Comparison of ENCODE assay signal across 32 cellular contexts in genomic region chr1:220595179-220595578, GRCh38.
"Had no signal": no experiment of that assay in that cellular context is flagged by ENCODE, and none has a peak within 500 bp of the region (broad histone marks: within the 10 kb centered on the region; RNA-seq: fewer than 3 reads in every experiment).

No MANE protein-coding gene starts in this region.

- H3K36me3 ChIP-seq: brain microvascular endothelial cell, breast epithelium had no signal

- H3K27me3 ChIP-seq: body of pancreas, brain microvascular endothelial cell, breast epithelium had no signal

- H3K27ac ChIP-seq: body of pancreas, brain microvascular endothelial cell, breast epithelium, VCaP had no signal

- H3K9me3 ChIP-seq: body of pancreas, breast epithelium had no signal

- H3K4me1 ChIP-seq: body of pancreas, breast epithelium had no signal

- H3K27ac Mint-ChIP-seq: activated CD4-positive, alpha-beta memory T cell treated with anti-CD3 and anti-CD28 coated beads, Interleukin-2, amount 10 ng/mL, durations not matched to agents 7 days and 5 days; activated CD4-positive, alpha-beta T cell treated with anti-CD3 and anti-CD28 coated beads for 36 hours; activated CD4-positive, alpha-beta T cell treated with anti-CD3 and anti-CD28 coated beads, Interleukin-2, amount 10 ng/mL, durations not matched to agents 7 days and 5 days; activated CD8-positive, alpha-beta memory T cell treated with anti-CD3 and anti-CD28 coated beads, Interleukin-2, amount 10 ng/mL, durations not matched to agents 7 days and 5 days; activated CD8-positive, alpha-beta T cell treated with anti-CD3 and anti-CD28 coated beads, Interleukin-2, amount 10 ng/mL, durations not matched to agents 7 days and 5 days; activated naive CD4-positive, alpha-beta T cell treated with anti-CD3 and anti-CD28 coated beads, Interleukin-2, amount 10 ng/mL, durations not matched to agents 7 days and 5 days; activated naive CD4-positive, alpha-beta T cell treated with anti-CD3 and anti-CD28 coated beads, Interleukin-2, amount 50 U/mL, for 24 hours; activated naive CD8-positive, alpha-beta T cell; activated naive CD8-positive, alpha-beta T cell treated with anti-CD3 and anti-CD28 coated beads, Interleukin-2, amount 10 ng/mL, durations not matched to agents 7 days and 5 days; activated naive CD8-positive, alpha-beta T cell treated with anti-CD3 and anti-CD28 coated beads, Interleukin-2, amount 50 U/mL, for 24 hours; activated T-cell treated with anti-CD3 and anti-CD28 coated beads, Interleukin-2, amount 50 U/mL, for 24 hours; activated T-helper 2 cell treated with anti-CD3 and anti-CD28 coated beads, Interferon-gamma antibody, Interleukin-2, Interleukin-4, amounts not matched to agents 10 μg/mL and 5 μg/mL and 100 μg/mL, durations not matched to agents 14 hours and 24 hours and 36 hours; T-cell; T-helper 17 cell had no signal

- H3K4me3 ChIP-seq: body of pancreas, breast epithelium had no signal

- H3K9me3 Mint-ChIP-seq: activated CD4-positive, alpha-beta memory T cell treated with anti-CD3 and anti-CD28 coated beads, Interleukin-2, amount 10 ng/mL, durations not matched to agents 7 days and 5 days; activated CD4-positive, alpha-beta T cell treated with anti-CD3 and anti-CD28 coated beads, Interleukin-2, amount 10 ng/mL, durations not matched to agents 7 days and 5 days; activated naive CD4-positive, alpha-beta T cell treated with anti-CD3 and anti-CD28 coated beads, Interleukin-2, amount 10 ng/mL, durations not matched to agents 7 days and 5 days; activated naive CD4-positive, alpha-beta T cell treated with anti-CD3 and anti-CD28 coated beads, Interleukin-2, amount 50 U/mL, for 24 hours; activated naive CD8-positive, alpha-beta T cell treated with anti-CD3 and anti-CD28 coated beads, Interleukin-2, amount 10 ng/mL, durations not matched to agents 7 days and 5 days; activated naive CD8-positive, alpha-beta T cell treated with anti-CD3 and anti-CD28 coated beads, Interleukin-2, amount 50 U/mL, for 24 hours; activated T-cell treated with anti-CD3 and anti-CD28 coated beads, Interleukin-2, amount 50 U/mL, for 24 hours; activated T-helper 2 cell treated with anti-CD3 and anti-CD28 coated beads, Interferon-gamma antibody, Interleukin-2, Interleukin-4, amounts not matched to agents 10 μg/mL and 5 μg/mL and 100 μg/mL, durations not matched to agents 14 hours and 24 hours and 36 hours had no signal

- H3K4me3 Mint-ChIP-seq: activated CD4-positive, alpha-beta memory T cell treated with anti-CD3 and anti-CD28 coated beads, Interleukin-2, amount 10 ng/mL, durations not matched to agents 7 days and 5 days; activated CD4-positive, alpha-beta T cell treated with anti-CD3 and anti-CD28 coated beads for 36 hours; activated CD4-positive, alpha-beta T cell treated with anti-CD3 and anti-CD28 coated beads, Interleukin-2, amount 10 ng/mL, durations not matched to agents 7 days and 5 days; activated CD8-positive, alpha-beta memory T cell treated with anti-CD3 and anti-CD28 coated beads, Interleukin-2, amount 10 ng/mL, durations not matched to agents 7 days and 5 days; activated CD8-positive, alpha-beta T cell treated with anti-CD3 and anti-CD28 coated beads, Interleukin-2, amount 10 ng/mL, durations not matched to agents 7 days and 5 days; activated naive CD4-positive, alpha-beta T cell treated with anti-CD3 and anti-CD28 coated beads, Interleukin-2, amount 10 ng/mL, durations not matched to agents 7 days and 5 days; activated naive CD4-positive, alpha-beta T cell treated with anti-CD3 and anti-CD28 coated beads, Interleukin-2, amount 50 U/mL, for 24 hours; activated naive CD8-positive, alpha-beta T cell; activated naive CD8-positive, alpha-beta T cell treated with anti-CD3 and anti-CD28 coated beads, Interleukin-2, amount 10 ng/mL, durations not matched to agents 7 days and 5 days; activated naive CD8-positive, alpha-beta T cell treated with anti-CD3 and anti-CD28 coated beads, Interleukin-2, amount 50 U/mL, for 24 hours; activated T-cell treated with anti-CD3 and anti-CD28 coated beads, Interleukin-2, amount 50 U/mL, for 24 hours; T-cell; T-helper 17 cell had no signal

- H3K4me1 Mint-ChIP-seq: activated CD4-positive, alpha-beta memory T cell treated with anti-CD3 and anti-CD28 coated beads, Interleukin-2, amount 10 ng/mL, durations not matched to agents 7 days and 5 days; activated CD4-positive, alpha-beta T cell treated with anti-CD3 and anti-CD28 coated beads for 36 hours; activated CD4-positive, alpha-beta T cell treated with anti-CD3 and anti-CD28 coated beads, Interleukin-2, amount 10 ng/mL, durations not matched to agents 7 days and 5 days; activated CD8-positive, alpha-beta memory T cell treated with anti-CD3 and anti-CD28 coated beads, Interleukin-2, amount 10 ng/mL, durations not matched to agents 7 days and 5 days; activated naive CD4-positive, alpha-beta T cell treated with anti-CD3 and anti-CD28 coated beads, Interleukin-2, amount 10 ng/mL, durations not matched to agents 7 days and 5 days; activated naive CD4-positive, alpha-beta T cell treated with anti-CD3 and anti-CD28 coated beads, Interleukin-2, amount 50 U/mL, for 24 hours; activated naive CD8-positive, alpha-beta T cell treated with anti-CD3 and anti-CD28 coated beads, Interleukin-2, amount 10 ng/mL, durations not matched to agents 7 days and 5 days; activated naive CD8-positive, alpha-beta T cell treated with anti-CD3 and anti-CD28 coated beads, Interleukin-2, amount 50 U/mL, for 24 hours; T-helper 17 cell had no signal

- DNase-seq: activated CD4-positive, alpha-beta memory T cell treated with anti-CD3 and anti-CD28 coated beads, Interleukin-2, amount 10 ng/mL, durations not matched to agents 7 days and 5 days; activated CD4-positive, alpha-beta T cell treated with anti-CD3 and anti-CD28 coated beads for 1 hour; activated CD4-positive, alpha-beta T cell treated with anti-CD3 and anti-CD28 coated beads for 36 hours; activated CD4-positive, alpha-beta T cell treated with anti-CD3 and anti-CD28 coated beads for 48 hours; activated CD4-positive, alpha-beta T cell treated with anti-CD3 and anti-CD28 coated beads, Interleukin-2, amount 10 ng/mL, durations not matched to agents 7 days and 5 days; activated CD4-positive, alpha-beta T cell treated with anti-CD3 and anti-CD28 coated beads, Interleukin-2, amount 50 U/mL, for 48 hours; activated CD4-positive, CD25-positive, alpha-beta regulatory T cell; activated CD8-positive, alpha-beta memory T cell treated with anti-CD3 and anti-CD28 coated beads for 24 hours; activated CD8-positive, alpha-beta memory T cell treated with anti-CD3 and anti-CD28 coated beads, Interleukin-2, amount 10 ng/mL, durations not matched to agents 7 days and 5 days; activated CD8-positive, alpha-beta memory T cell treated with anti-CD3 and anti-CD28 coated beads, Interleukin-2, amount 50 U/mL, for 48 hours; activated CD8-positive, alpha-beta T cell treated with anti-CD3 and anti-CD28 coated beads, Interleukin-2, amount 10 ng/mL, durations not matched to agents 7 days and 5 days; activated effector memory CD4-positive, alpha-beta T cell treated with Interleukin-2 at 50 U/mL for 16 hours; activated gamma-delta T cell; activated naive CD4-positive, alpha-beta T cell treated with anti-CD3 and anti-CD28 coated beads, Interleukin-2, amount 10 ng/mL, durations not matched to agents 7 days and 5 days; activated naive CD4-positive, alpha-beta T cell treated with Interleukin-2 at 50 U/mL for 16 hours; activated naive CD8-positive, alpha-beta T cell treated with anti-CD3 and anti-CD28 coated beads, Interleukin-2, amount 10 ng/mL, durations not matched to agents 7 days and 5 days; activated naive CD8-positive, alpha-beta T cell treated with anti-CD3 and anti-CD28 coated beads, Interleukin-2, amount 50 U/mL, for 24 hours; activated T-cell treated with anti-CD3 and anti-CD28 coated beads, Interleukin-2, amount 50 U/mL, for 24 hours; activated T-cell treated with anti-CD3 and anti-CD28 coated beads, Interleukin-2, amount 50 U/mL, for 48 hours; amniotic stem cell; aorta; body of pancreas; brain microvascular endothelial cell; central memory CD4-positive, alpha-beta T cell; T-cell; T-helper 17 cell; T1000 had no signal

- H3K27me3 Mint-ChIP-seq: activated CD4-positive, alpha-beta T cell treated with anti-CD3 and anti-CD28 coated beads for 36 hours; activated CD4-positive, alpha-beta T cell treated with anti-CD3 and anti-CD28 coated beads, Interleukin-2, amount 10 ng/mL, durations not matched to agents 7 days and 5 days; activated CD8-positive, alpha-beta memory T cell treated with anti-CD3 and anti-CD28 coated beads, Interleukin-2, amount 10 ng/mL, durations not matched to agents 7 days and 5 days; activated naive CD4-positive, alpha-beta T cell treated with anti-CD3 and anti-CD28 coated beads, Interleukin-2, amount 10 ng/mL, durations not matched to agents 7 days and 5 days; activated naive CD8-positive, alpha-beta T cell treated with anti-CD3 and anti-CD28 coated beads, Interleukin-2, amount 10 ng/mL, durations not matched to agents 7 days and 5 days had no signal

- H3K36me3 Mint-ChIP-seq: activated CD8-positive, alpha-beta memory T cell treated with anti-CD3 and anti-CD28 coated beads, Interleukin-2, amount 10 ng/mL, durations not matched to agents 7 days and 5 days; activated naive CD4-positive, alpha-beta T cell treated with anti-CD3 and anti-CD28 coated beads, Interleukin-2, amount 10 ng/mL, durations not matched to agents 7 days and 5 days; activated naive CD4-positive, alpha-beta T cell treated with anti-CD3 and anti-CD28 coated beads, Interleukin-2, amount 50 U/mL, for 24 hours; activated naive CD8-positive, alpha-beta T cell; activated naive CD8-positive, alpha-beta T cell treated with anti-CD3 and anti-CD28 coated beads, Interleukin-2, amount 10 ng/mL, durations not matched to agents 7 days and 5 days; T-cell had no signal
